In genomic region chr11:17979770-17980371, GRCh38 we compare ENCODE assay signal across 8 cellular contexts. TPM values are rescaled to one million over a fixed set of nuclear protein-coding genes. Genes with fewer than 3 reads are reported as not detected.
DNase-seq lines count a peak whose midpoint lies in the region; ATAC-seq and TF ChIP-seq lines count a peak whose summit lies in the region.

No MANE protein-coding gene starts in this region.

- no peaks in the 10 kb centered on the region for H3K9me3 Mint-ChIP-seq in osteocyte (ENCODE audit: unreplicated experiment)

- POLR2A ChIA-PET in BJ (lab: Charles Lee), result no interaction called here

- DNase-seq in BJ (ENCODE audit: low read depth), result no peak
- peak; percentile 47 for DNase-seq in GM19238 (ENCODE audit: insufficient read length, low spot score)
- DNase-seq in NCI-H446 (lab: John Stamatoyannopoulos, UW), result peak; percentile 14 to 53
- peak; percentile 15 for DNase-seq in activated T-cell treated with anti-CD3 and anti-CD28 coated beads for 24 hours (ENCODE audit: low read depth)
- DNase-seq in fibroblast of the aortic adventitia (ENCODE audit: low read depth), result peak; percentile 39
- DNase-seq in osteocyte (ENCODE audit: extremely low spot score, unreplicated experiment), result no peak
- no peak for DNase-seq in MV-4-11 (lab: John Stamatoyannopoulos, UW)

- no peaks in the 10 kb centered on the region for H3K4me1 Mint-ChIP-seq in osteocyte (ENCODE audit: unreplicated experiment)

- H3K27ac Mint-ChIP-seq in osteocyte (ENCODE audit: unreplicated experiment), result no peak overlapping the region

- H3K27me3 ChIP-seq in BJ (ENCODE audit: control insufficient read depth, insufficient read depth, low read length), result no peaks in the 10 kb centered on the region

- H3K36me3 ChIP-seq in BJ (ENCODE audit: control insufficient read depth, insufficient read depth, low read length), result no peaks in the 10 kb centered on the region

- no peak for ATAC-seq in HG03469 (IDR thresholded peaks at IDR 0.05; ENCODE audit: unreplicated experiment)

- no peaks in the 10 kb centered on the region for H3K27me3 Mint-ChIP-seq in osteocyte (ENCODE audit: unreplicated experiment)

- H3K36me3 Mint-ChIP-seq in osteocyte (ENCODE audit: unreplicated experiment), result peaks cover 7% of the 10 kb centered on the region

- H3K4me3 Mint-ChIP-seq in osteocyte (ENCODE audit: unreplicated experiment), result no peak overlapping the region

- peak; percentile 91 for TF ChIP-seq CTCF in BJ (IDR thresholded peaks at IDR 0.05; ENCODE audit: insufficient read depth, low read depth, low read length)
- peak; percentile 93 for TF ChIP-seq CTCF in fibroblast of the aortic adventitia (IDR thresholded peaks at IDR 0.05; ENCODE audit: insufficient read depth, low read length)
- TF ChIP-seq CTCF in osteocyte (IDR thresholded peaks at IDR 0.05), result peak; percentile 89

- CTCF ChIA-PET in BJ (lab: Yijun Ruan, JAX), result interaction anchor here (1.0 to 27.4 kb wide), 15 partner anchors 9 to 381 kb away, joined by 3 to 533 read pairs (median 8); partner anchors contain the start of gene KCNC1

- H3K4me3 ChIP-seq in BJ (ENCODE audit: low read depth, low read length), result no peak overlapping the region
- H3K4me3 ChIP-seq in fibroblast of the aortic adventitia (ENCODE audit: low read depth, low read length), result no peak overlapping the region

RNA-seq across cellular contexts. Expression of gene SERGEF, which starts 33.0 kb away (rescaled TPM):
- 17.2 and 17.4 TPM in 2 replicates for polyA plus RNA-seq in BJ (2011; rRNA removed)
- 13.4 and 16.0 TPM in 2 replicates for polyA minus RNA-seq in BJ (2011; rRNA and poly(A)+ RNA removed)
- 16.9 and 20.7 TPM in 2 replicates for total RNA-seq in fibroblast of the aortic adventitia (ENCODE audit: low replicate concordance)
- 24.0 and 27.1 TPM in 2 replicates for total RNA-seq in osteocyte

Comparison
In these comparisons a context has a peak if more than half of its experiments do, and no peak if none do; other contexts are left out.
1. DNase-seq: peak in GM19238 (single experiment), NCI-H446 (2 of 2), activated T-cell treated with anti-CD3 and anti-CD28 coated beads for 24 hours (single experiment) and fibroblast of the aortic adventitia (single experiment); none in BJ (single experiment), osteocyte (single experiment) and MV-4-11 (single experiment).
2. Peak in every context shown above with its lines, with median percentiles within 50 percentile points of each other: CTCF ChIP-seq.